9 cellular contexts compared by ENCODE assay signal in genomic region chr20:1434571-1435336, GRCh38. TPM values are rescaled to one million over a fixed set of nuclear protein-coding genes. Genes with fewer than 3 reads are reported as not detected.
DNase-seq lines count a peak whose midpoint lies in the region; ATAC-seq and TF ChIP-seq lines count a peak whose summit lies in the region.
"Had no signal": no experiment of that assay in that cellular context is flagged by ENCODE, and none has a peak within 500 bp of the region (broad histone marks: within the 10 kb centered on the region; RNA-seq: fewer than 3 reads in every experiment).

No MANE protein-coding gene starts in this region.

- CTCF ChIA-PET in activated CD8-positive, alpha-beta memory T cell treated with anti-CD3 and anti-CD28 coated beads, Interleukin-2, amount 10 ng/mL, durations not matched to agents 7 days and 5 days (lab: Charles Lee), result interaction anchor here (0.7 to 5.6 kb wide), 15 partner anchors 8 to 1456 kb away, joined by 3 to 41 read pairs (median 4); partner anchors contain the start of gene NSFL1C

- H3K27ac Mint-ChIP-seq in activated CD8-positive, alpha-beta memory T cell treated with anti-CD3 and anti-CD28 coated beads, Interleukin-2, amount 10 ng/mL, durations not matched to agents 7 days and 5 days, result peak overlapping the region; percentile 81
- peak overlapping the region; percentile 22 for H3K27ac Mint-ChIP-seq in glutamatergic neuron (ENCODE audit: unreplicated experiment)

- peaks cover 12% of the 10 kb centered on the region for H3K36me3 Mint-ChIP-seq in activated CD8-positive, alpha-beta memory T cell treated with anti-CD3 and anti-CD28 coated beads, Interleukin-2, amount 10 ng/mL, durations not matched to agents 7 days and 5 days
- peaks cover 5% of the 10 kb centered on the region for H3K36me3 Mint-ChIP-seq in glutamatergic neuron (ENCODE audit: unreplicated experiment)

- no peaks in the 10 kb centered on the region for H3K9me3 Mint-ChIP-seq in activated CD8-positive, alpha-beta memory T cell treated with anti-CD3 and anti-CD28 coated beads, Interleukin-2, amount 10 ng/mL, durations not matched to agents 7 days and 5 days (ENCODE audit: low read depth)
- H3K9me3 Mint-ChIP-seq in glutamatergic neuron (ENCODE audit: unreplicated experiment), result no peaks in the 10 kb centered on the region

- ATAC-seq in GM18517 (IDR thresholded peaks at IDR 0.05; ENCODE audit: unreplicated experiment), result peak; percentile 87
- peak; percentile 82 for ATAC-seq in HG02970 (IDR thresholded peaks at IDR 0.05; ENCODE audit: low FRiP score, unreplicated experiment)
- ATAC-seq in activated CD8-positive, alpha-beta memory T cell treated with anti-CD3 and anti-CD28 coated beads, Interleukin-2, amount 10 ng/mL, durations not matched to agents 7 days and 5 days, result peak; percentile 81
- ATAC-seq: HCT116 had no signal

- no peak for TF ChIP-seq CTCF in glutamatergic neuron (IDR thresholded peaks at IDR 0.05; ENCODE audit: partially characterized antibody, unreplicated experiment)

- peaks cover 43% of the 10 kb centered on the region for H3K27me3 Mint-ChIP-seq in activated CD8-positive, alpha-beta memory T cell treated with anti-CD3 and anti-CD28 coated beads, Interleukin-2, amount 10 ng/mL, durations not matched to agents 7 days and 5 days
- H3K27me3 Mint-ChIP-seq in glutamatergic neuron (ENCODE audit: unreplicated experiment), result peaks cover 3% of the 10 kb centered on the region

- peak; percentile 72 for DNase-seq in AG08395 (ENCODE audit: low spot score)
- peak; percentile 50 for DNase-seq in NCI-H524 treated with DMSO at 0.1 percent for 48 hours (lab: John Stamatoyannopoulos, UW)
- DNase-seq in activated CD8-positive, alpha-beta memory T cell treated with anti-CD3 and anti-CD28 coated beads, Interleukin-2, amount 10 ng/mL, durations not matched to agents 7 days and 5 days, result peak; percentile 91
- DNase-seq in glutamatergic neuron, result no peak
- peak; percentile 16 for DNase-seq in stimulated activated CD8-positive, alpha-beta memory T cell treated with anti-CD3 and anti-CD28 coated beads, Interleukin-7, amount 100 ng/mL, for 24 hours (ENCODE audit: low read depth)
- DNase-seq in SK-N-DZ (ENCODE audit: low spot score), result no peak

- peak overlapping the region; percentile 48 for H3K4me3 Mint-ChIP-seq in activated CD8-positive, alpha-beta memory T cell treated with anti-CD3 and anti-CD28 coated beads, Interleukin-2, amount 10 ng/mL, durations not matched to agents 7 days and 5 days
- no peak overlapping the region for H3K4me3 Mint-ChIP-seq in glutamatergic neuron (ENCODE audit: unreplicated experiment)

- peaks cover 28% of the 10 kb centered on the region for H3K4me1 Mint-ChIP-seq in activated CD8-positive, alpha-beta memory T cell treated with anti-CD3 and anti-CD28 coated beads, Interleukin-2, amount 10 ng/mL, durations not matched to agents 7 days and 5 days
- no peaks in the 10 kb centered on the region for H3K4me1 Mint-ChIP-seq in glutamatergic neuron (ENCODE audit: low read depth, unreplicated experiment)

RNA-seq across cellular contexts. Expression of gene NSFL1C, which starts 31.9 kb away (rescaled TPM):
- total RNA-seq in activated CD8-positive, alpha-beta memory T cell treated with anti-CD3 and anti-CD28 coated beads, Interleukin-2, amount 10 ng/mL, durations not matched to agents 7 days and 5 days, result 10 to 100 TPM; 55.6 to 65.0 TPM
- total RNA-seq in glutamatergic neuron (ENCODE audit: unreplicated experiment), result 71.4 TPM
- 19.0 and 20.8 TPM in 2 replicates for polyA plus RNA-seq in SK-N-DZ (2014; cell fraction: cytosol; rRNA removed)
- 30.2 and 45.4 TPM in 2 replicates for polyA plus RNA-seq in SK-N-DZ (2014; cell fraction: nucleus; rRNA removed)

RNA-seq across cellular contexts. Expression of gene FKBP1A, which starts 41.9 kb away (rescaled TPM):
- total RNA-seq in activated CD8-positive, alpha-beta memory T cell treated with anti-CD3 and anti-CD28 coated beads, Interleukin-2, amount 10 ng/mL, durations not matched to agents 7 days and 5 days, result 100 to 1,000 TPM; 247 to 273 TPM
- total RNA-seq in glutamatergic neuron (ENCODE audit: unreplicated experiment), result 350 TPM
- 103 and 106 TPM in 2 replicates for polyA plus RNA-seq in SK-N-DZ (2014; cell fraction: cytosol; rRNA removed)
- 74.1 and 89.2 TPM in 2 replicates for polyA plus RNA-seq in SK-N-DZ (2014; cell fraction: nucleus; rRNA removed)

RNA-seq across cellular contexts. Expression of gene SIRPB2, which starts 56.5 kb away (rescaled TPM):
- not detected for total RNA-seq in activated CD8-positive, alpha-beta memory T cell treated with anti-CD3 and anti-CD28 coated beads, Interleukin-2, amount 10 ng/mL, durations not matched to agents 7 days and 5 days
- total RNA-seq in glutamatergic neuron (ENCODE audit: unreplicated experiment), result not detected
- not detected in 2 replicates for polyA plus RNA-seq in SK-N-DZ (2014; cell fraction: cytosol; rRNA removed)
- not detected in 2 replicates for polyA plus RNA-seq in SK-N-DZ (2014; cell fraction: nucleus; rRNA removed)

Comparison
In these comparisons a context has a peak if more than half of its experiments do, and no peak if none do; other contexts are left out.
1. DNase-seq: peak in AG08395 (single experiment), NCI-H524 treated with DMSO at 0.1 percent for 48 hours (single experiment), activated CD8-positive, alpha-beta memory T cell treated with anti-CD3 and anti-CD28 coated beads, Interleukin-2, amount 10 ng/mL, durations not matched to agents 7 days and 5 days (single experiment) and stimulated activated CD8-positive, alpha-beta memory T cell treated with anti-CD3 and anti-CD28 coated beads, Interleukin-7, amount 100 ng/mL, for 24 hours (single experiment); none in glutamatergic neuron (single experiment) and SK-N-DZ (single experiment).
2. Peak in every context shown above with its lines, with median percentiles within 50 percentile points of each other: ATAC-seq.